1 cellular context compared by ENCODE assay signal in the genomic region with DNA sequence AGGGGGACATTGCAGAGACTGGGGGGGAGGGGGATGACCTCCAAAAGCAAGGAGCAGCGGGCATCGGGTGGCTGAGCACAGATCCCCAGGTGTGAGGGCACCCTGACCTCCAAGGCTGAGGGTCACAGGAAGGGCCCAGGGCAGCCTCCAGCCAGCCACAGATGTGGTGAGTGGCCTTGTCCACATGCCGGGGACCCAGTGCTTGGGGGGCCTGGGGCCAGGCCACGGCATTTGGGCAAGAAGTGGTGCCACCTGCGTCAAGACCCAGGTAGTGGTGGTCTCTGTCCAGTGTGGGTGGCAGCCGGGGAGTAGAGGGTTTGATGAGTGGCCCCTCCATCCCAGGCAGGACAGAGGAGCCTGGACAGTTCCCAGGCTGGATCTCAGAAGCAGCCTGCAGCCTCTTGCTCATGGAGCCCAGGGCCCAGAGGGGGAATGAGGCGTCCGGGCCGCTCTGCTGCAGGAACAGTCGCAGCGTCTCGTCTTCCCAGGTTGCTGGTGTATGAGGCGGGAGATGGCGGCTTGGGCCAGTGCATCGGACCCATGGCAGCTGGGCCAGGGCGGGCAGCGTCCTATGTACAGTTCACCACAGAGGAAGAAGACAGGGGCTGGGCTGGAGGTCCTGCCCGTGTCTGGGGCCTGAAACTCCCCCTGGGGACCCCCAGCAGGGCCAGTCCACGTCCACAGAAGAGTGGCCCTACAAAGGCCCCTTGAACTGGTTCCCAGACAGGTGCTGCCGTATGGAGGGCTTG.
TF ChIP-seq lines count a peak whose summit lies in the region.

No MANE protein-coding gene starts in this region.

TF ChIP-seq in K562, 482 proteins besides CTCF, POLR2A, EP300 and RAD21:
- TF ChIP-seq ZNF146 (CRISPR knock-in tag; IDR thresholded peaks at IDR 0.05; ENCODE audit: unreplicated experiment) (no peak), NR2C2 (CRISPR knock-in tag; IDR thresholded peaks at IDR 0.05) (no peak), NR2C2 (tag; IDR thresholded peaks at IDR 0.05) (no peak), MTA3 (IDR thresholded peaks at IDR 0.05; ENCODE audit: borderline replicate concordance) (no peak), SMAD4 (CRISPR knock-in tag; conservative IDR thresholded peaks at IDR 0.05) (no peak), NR4A1 (CRISPR knock-in tag; IDR thresholded peaks at IDR 0.05) (no peak), NR4A1 (tag; IDR thresholded peaks at IDR 0.05) (no peak), POLR2G (IDR thresholded peaks at IDR 0.05; ENCODE audit: low read depth, low read length) (peak; percentile 47; the same call in 1 of the 2 replicates)
- TF ChIP-seq, protein P1, sequence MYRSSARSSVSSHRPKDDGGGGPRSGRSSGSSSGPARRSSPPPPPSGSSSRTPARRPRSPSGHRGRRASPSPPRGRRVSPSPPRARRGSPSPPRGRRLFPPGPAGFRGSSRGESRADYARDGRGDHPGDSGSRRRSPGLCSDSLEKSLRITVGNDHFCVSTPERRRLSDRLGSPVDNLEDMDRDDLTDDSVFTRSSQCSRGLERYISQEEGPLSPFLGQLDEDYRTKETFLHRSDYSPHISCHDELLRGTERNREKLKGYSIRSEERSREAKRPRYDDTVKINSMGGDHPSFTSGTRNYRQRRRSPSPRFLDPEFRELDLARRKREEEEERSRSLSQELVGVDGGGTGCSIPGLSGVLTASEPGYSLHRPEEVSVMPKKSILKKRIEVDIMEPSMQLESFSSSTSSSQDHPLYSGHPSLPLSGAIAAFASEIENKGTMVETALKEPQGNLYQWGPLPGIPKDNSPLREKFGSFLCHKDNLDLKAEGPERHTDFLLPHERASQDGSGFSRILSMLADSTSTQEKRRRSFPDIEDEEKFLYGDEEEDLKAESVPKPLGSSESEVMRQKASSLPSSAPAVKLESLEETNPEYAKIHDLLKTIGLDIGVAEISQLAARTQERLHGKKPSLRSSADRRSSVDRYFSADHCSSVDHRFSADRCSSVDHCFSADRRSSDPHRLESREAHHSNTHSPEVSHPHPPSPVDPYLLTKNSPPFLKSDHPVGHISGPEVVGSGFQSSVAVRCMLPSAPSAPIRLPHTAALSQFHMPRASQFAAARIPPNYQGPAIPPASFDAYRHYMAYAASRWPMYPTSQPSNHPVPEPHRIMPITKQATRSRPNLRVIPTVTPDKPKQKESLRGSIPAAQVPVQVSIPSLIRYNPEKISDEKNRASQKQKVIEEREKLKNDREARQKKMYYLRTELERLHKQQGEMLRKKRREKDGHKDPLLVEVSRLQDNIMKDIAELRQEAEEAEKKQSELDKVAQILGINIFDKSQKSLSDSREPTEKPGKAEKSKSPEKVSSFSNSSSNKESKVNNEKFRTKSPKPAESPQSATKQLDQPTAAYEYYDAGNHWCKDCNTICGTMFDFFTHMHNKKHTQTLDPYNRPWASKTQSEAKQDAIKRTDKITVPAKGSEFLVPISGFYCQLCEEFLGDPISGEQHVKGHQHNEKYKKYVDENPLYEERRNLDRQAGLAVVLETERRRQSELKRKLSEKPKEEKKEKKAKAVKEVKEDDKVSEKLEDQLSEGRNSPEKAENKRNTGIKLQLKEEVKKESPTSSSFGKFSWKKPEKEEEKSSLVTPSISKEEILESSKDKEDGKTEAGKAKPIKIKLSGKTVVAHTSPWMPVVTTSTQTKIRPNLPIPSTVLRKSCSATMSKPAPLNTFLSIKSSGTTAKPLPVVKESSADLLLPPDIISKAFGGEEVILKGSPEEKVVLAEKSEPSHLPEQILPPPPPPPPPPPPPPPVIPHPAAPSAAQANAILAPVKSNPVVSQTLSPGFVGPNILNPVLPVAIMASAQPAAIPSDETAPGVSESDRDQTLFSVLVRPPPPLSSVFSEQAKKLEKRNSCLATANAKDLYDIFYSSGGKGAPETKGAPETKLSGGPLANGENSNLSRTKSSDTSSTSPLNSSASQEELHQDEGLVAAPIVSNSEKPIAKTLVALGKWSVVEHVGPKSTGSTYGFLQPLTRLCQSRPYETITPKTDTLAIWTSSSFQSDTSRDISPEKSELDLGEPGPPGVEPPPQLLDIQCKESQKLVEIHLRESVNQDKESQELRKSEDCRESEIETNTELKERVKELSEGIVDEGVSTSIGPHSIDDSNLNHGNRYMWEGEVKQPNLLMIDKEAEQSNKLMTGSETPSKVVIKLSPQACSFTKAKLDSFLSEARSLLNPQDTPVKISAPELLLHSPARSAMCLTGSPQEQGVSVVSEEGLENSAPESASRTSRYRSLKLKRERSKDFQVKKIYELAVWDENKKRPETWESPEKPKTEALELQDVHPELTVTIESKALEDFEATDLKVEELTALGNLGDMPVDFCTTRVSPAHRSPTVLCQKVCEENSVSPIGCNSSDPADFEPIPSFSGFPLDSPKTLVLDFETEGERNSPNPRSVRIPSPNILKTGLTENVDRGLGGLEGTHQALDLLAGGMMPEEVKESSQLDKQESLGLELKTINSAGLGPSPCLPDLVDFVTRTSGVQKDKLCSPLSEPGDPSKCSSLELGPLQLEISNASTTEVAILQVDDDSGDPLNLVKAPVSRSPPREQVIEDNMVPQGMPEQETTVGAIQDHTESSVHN (IDR thresholded peaks at IDR 0.05; ENCODE audit: borderline replicate concordance in 1 of 2, low read depth in 1 of 2), result no peak
